Comparison of ENCODE assay signal across 35 cellular contexts in the genomic region with DNA sequence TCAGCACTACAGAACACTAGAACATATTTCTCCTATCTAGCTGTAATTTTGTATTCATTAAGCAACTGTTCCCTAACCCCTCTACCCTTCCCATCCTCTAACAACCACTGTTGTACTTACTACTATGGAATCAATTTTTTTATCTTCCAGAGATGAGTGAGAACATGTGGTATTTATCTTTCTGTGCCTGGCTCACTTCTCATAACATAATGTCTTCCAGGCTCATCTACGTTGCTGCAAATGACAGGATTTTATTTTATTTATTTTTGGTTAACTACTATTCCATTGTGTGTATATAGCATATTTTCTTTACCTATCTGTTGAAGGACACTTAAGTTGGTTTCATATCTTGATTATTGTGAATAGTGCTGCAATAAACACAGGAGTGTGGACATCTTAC.
"Had no signal": no experiment of that assay in that cellular context is flagged by ENCODE, and none has a peak within 500 bp of the region (broad histone marks: within the 10 kb centered on the region; RNA-seq: fewer than 3 reads in every experiment).

No MANE protein-coding gene starts in this region.

- H3K27me3 ChIP-seq: MG63 had no signal

- H3K4me2 ChIP-seq: KMS-11 had no signal

- H3K4me3 ChIP-seq: MG63 had no signal

- H3K27ac ChIP-seq: KMS-11 had no signal

- H3K9me3 ChIP-seq: MG63 had no signal

- H3K9ac ChIP-seq: KMS-11 had no signal

- DNase-seq: Karpas-422, Kasumi-1, MG63, MM.1S, MV-4-11, NCI-H1048, NCI-H1092, NCI-H1092 treated with DMSO at 0.1 percent for 48 hours, NCI-H1105, NCI-H1105 treated with DMSO at 0.1 percent for 48 hours, NCI-H1417, NCI-H1417 treated with DMSO at 0.1 percent for 48 hours, NCI-H1436, NCI-H1436 treated with DMSO at 0.1 percent for 48 hours, NCI-H146, NCI-H1694, NCI-H1694 treated with DMSO at 0.1 percent for 48 hours, NCI-H187, NCI-H187 treated with DMSO at 0.1 percent for 48 hours, NCI-H1930, NCI-H2029, NCI-H2029 treated with DMSO at 0.1 percent for 48 hours, NCI-H2081, NCI-H2081 treated with DMSO at 0.1 percent for 48 hours, NCI-H2107, NCI-H2171, NCI-H2171 treated with DMSO at 0.1 percent for 48 hours, NCI-H2227 treated with DMSO at 0.1 percent for 48 hours, NCI-H226, NCI-H345, NCI-H446, NCI-H446 treated with DMSO at 0.1 percent for 48 hours, NCI-H510A, NCI-H510A treated with DMSO at 0.1 percent for 48 hours had no signal

- H3K36me3 ChIP-seq: MG63 had no signal
